33 cellular contexts compared by ENCODE assay signal in the genomic region with DNA sequence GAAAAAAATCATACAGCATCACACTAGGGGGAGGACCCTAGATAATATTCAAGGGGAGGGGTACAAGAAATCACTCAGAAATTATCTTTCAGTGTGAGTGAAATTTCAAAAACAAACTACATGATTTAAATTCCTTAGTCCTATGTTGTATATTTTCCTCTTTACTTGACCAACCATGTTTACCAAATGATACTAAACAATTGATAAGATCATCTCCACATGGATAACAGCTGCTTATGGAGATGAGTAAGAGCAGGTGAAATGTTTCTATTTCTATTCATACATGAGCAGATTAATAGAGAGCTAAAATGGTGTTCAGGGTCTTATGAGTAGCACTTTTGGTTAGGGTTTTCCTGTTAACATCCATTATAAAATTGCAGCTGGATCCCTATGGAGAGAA. TPM values are rescaled to one million over a fixed set of nuclear protein-coding genes. Genes with fewer than 3 reads are reported as not detected.
"Had no signal": no experiment of that assay in that cellular context is flagged by ENCODE, and none has a peak within 500 bp of the region (broad histone marks: within the 10 kb centered on the region; RNA-seq: fewer than 3 reads in every experiment).

No MANE protein-coding gene starts in this region.

- H3K4me3 Mint-ChIP-seq: activated CD4-positive, alpha-beta memory T cell treated with anti-CD3 and anti-CD28 coated beads, Interleukin-2, amount 10 ng/mL, durations not matched to agents 7 days and 5 days; activated CD8-positive, alpha-beta memory T cell treated with anti-CD3 and anti-CD28 coated beads, Interleukin-2, amount 10 ng/mL, durations not matched to agents 7 days and 5 days; activated naive CD8-positive, alpha-beta T cell treated with anti-CD3 and anti-CD28 coated beads for 36 hours; central memory CD8-positive, alpha-beta T cell had no signal

- H3K4me1 Mint-ChIP-seq: activated CD4-positive, alpha-beta memory T cell treated with anti-CD3 and anti-CD28 coated beads, Interleukin-2, amount 10 ng/mL, durations not matched to agents 7 days and 5 days; activated CD8-positive, alpha-beta memory T cell treated with anti-CD3 and anti-CD28 coated beads, Interleukin-2, amount 10 ng/mL, durations not matched to agents 7 days and 5 days; activated naive CD8-positive, alpha-beta T cell treated with anti-CD3 and anti-CD28 coated beads for 36 hours; central memory CD8-positive, alpha-beta T cell had no signal

- H3K4me3 ChIP-seq: cardiac muscle cell, Peyer's patch had no signal

- H3K36me3 ChIP-seq: cardiac muscle cell, Peyer's patch, WERI-Rb-1 had no signal

- H3K36me3 Mint-ChIP-seq: activated CD8-positive, alpha-beta memory T cell treated with anti-CD3 and anti-CD28 coated beads, Interleukin-2, amount 10 ng/mL, durations not matched to agents 7 days and 5 days; activated naive CD8-positive, alpha-beta T cell treated with anti-CD3 and anti-CD28 coated beads for 36 hours had no signal

- H3K9me3 Mint-ChIP-seq: activated CD4-positive, alpha-beta memory T cell treated with anti-CD3 and anti-CD28 coated beads, Interleukin-2, amount 10 ng/mL, durations not matched to agents 7 days and 5 days; activated naive CD8-positive, alpha-beta T cell treated with anti-CD3 and anti-CD28 coated beads for 36 hours; central memory CD8-positive, alpha-beta T cell had no signal

- ATAC-seq: activated CD8-positive, alpha-beta memory T cell treated with anti-CD3 and anti-CD28 coated beads, Interleukin-2, amount 10 ng/mL, durations not matched to agents 7 days and 5 days; PC-3 had no signal

- H3K27ac Mint-ChIP-seq: activated CD4-positive, alpha-beta memory T cell treated with anti-CD3 and anti-CD28 coated beads, Interleukin-2, amount 10 ng/mL, durations not matched to agents 7 days and 5 days; activated CD8-positive, alpha-beta memory T cell treated with anti-CD3 and anti-CD28 coated beads, Interleukin-2, amount 10 ng/mL, durations not matched to agents 7 days and 5 days; activated naive CD8-positive, alpha-beta T cell treated with anti-CD3 and anti-CD28 coated beads for 36 hours had no signal

- H3K27ac ChIP-seq: cardiac muscle cell, Peyer's patch, WERI-Rb-1 had no signal

- H3K9me3 ChIP-seq: Peyer's patch had no signal

- DNase-seq: activated CD4-positive, alpha-beta memory T cell treated with anti-CD3 and anti-CD28 coated beads, Interleukin-2, amount 10 ng/mL, durations not matched to agents 7 days and 5 days; activated CD4-positive, alpha-beta T cell treated with anti-CD3 and anti-CD28 coated beads for 1 hour; activated CD4-positive, alpha-beta T cell treated with anti-CD3 and anti-CD28 coated beads for 48 hours; activated CD4-positive, CD25-positive, alpha-beta regulatory T cell; activated CD8-positive, alpha-beta memory T cell treated with anti-CD3 and anti-CD28 coated beads for 24 hours; activated CD8-positive, alpha-beta memory T cell treated with anti-CD3 and anti-CD28 coated beads, Interleukin-2, amount 10 ng/mL, durations not matched to agents 7 days and 5 days; activated CD8-positive, alpha-beta memory T cell treated with anti-CD3 and anti-CD28 coated beads, Interleukin-2, amount 50 U/mL, for 48 hours; activated effector memory CD4-positive, alpha-beta T cell treated with Interleukin-2 at 50 U/mL for 16 hours; activated naive CD4-positive, alpha-beta T cell treated with anti-CD3 and anti-CD28 coated beads, Interleukin-2, amount 50 U/mL, for 16 hours; activated naive CD8-positive, alpha-beta T cell treated with anti-CD3 and anti-CD28 coated beads for 36 hours; activated T-cell treated with anti-CD3 and anti-CD28 coated beads, Interleukin-2, amount 50 U/mL, for 48 hours; amniotic stem cell; MM.1S; MV-4-11; NCI-H1092; NCI-H1436 treated with DMSO at 0.1 percent for 48 hours; NCI-H1694 treated with DMSO at 0.1 percent for 48 hours; NCI-H2029; NCI-H345; NCI-H524 treated with DMSO at 0.1 percent for 48 hours; Peyer's patch; RPMI8226; SHP77 treated with DMSO at 0.1 percent for 48 hours; WERI-Rb-1 had no signal

- H3K27me3 ChIP-seq: Peyer's patch had no signal

- H3K4me1 ChIP-seq: Peyer's patch had no signal

RNA-seq across cellular contexts. Expression of a gene that starts 7.3 kb away (rescaled TPM):
- total RNA-seq: activated CD8-positive, alpha-beta memory T cell treated with anti-CD3 and anti-CD28 coated beads, Interleukin-2, amount 10 ng/mL, durations not matched to agents 7 days and 5 days; activated naive CD8-positive, alpha-beta T cell treated with anti-CD3 and anti-CD28 coated beads for 36 hours; chondrocyte; LHCN-M2; NCI-H460; SK-MEL-5; T-helper 1 cell treated with Interleukin-12 subunit alpha and Interleukin-12 subunit beta and Interleukin-4 antibody, amounts not matched to agents 30 ng/mL and 1 ng/mL, for 36 hours; T-helper 2 cell treated with Interferon-gamma antibody and Interleukin-4, amounts not matched to agents 100 ng/mL and 5 ng/mL, for 36 hours had no signal

RNA-seq across cellular contexts. Expression of a gene that starts 58.8 kb away (rescaled TPM):
- total RNA-seq: PC-3 had no signal
